2 cellular contexts compared by ENCODE assay signal in genomic region chr12:96502949-96503532, GRCh38.
A peak's percentile ranks its signal among the peaks of the same experiment; 100 is the strongest.
TF ChIP-seq lines count a peak whose summit lies in the region.

No MANE protein-coding gene starts in this region.

TF ChIP-seq in HepG2, 621 proteins besides CTCF, POLR2A, EP300 and RAD21:
- TF ChIP-seq BORCS8-MEF2B (CRISPR knock-in tag; IDR thresholded peaks at IDR 0.05) = no peak
- TF ChIP-seq ZNF256 (CRISPR knock-in tag; conservative IDR thresholded peaks at IDR 0.05) = no peak
- 0 out of 2 replicates have a peak, but pooled peaks have one; percentile 21 for TF ChIP-seq SOX6 (IDR thresholded peaks at IDR 0.05)
- TF ChIP-seq SOX6 (CRISPR knock-in tag; IDR thresholded peaks at IDR 0.05) = no peak
- TF ChIP-seq PRDM10 (CRISPR knock-in tag; IDR thresholded peaks at IDR 0.05; ENCODE audit: low read depth) = no peak
- TF ChIP-seq ZNF619 (CRISPR knock-in tag; IDR thresholded peaks at IDR 0.05) = no peak

TF ChIP-seq in WTC11, 78 proteins besides CTCF, POLR2A, EP300 and RAD21:
- TF ChIP-seq MXD4 (CRISPR knock-in tag; IDR thresholded peaks at IDR 0.05; ENCODE audit: borderline replicate concordance) (no peak), ZNF512 (CRISPR knock-in tag; IDR thresholded peaks at IDR 0.05; ENCODE audit: borderline replicate concordance) (0 out of 2 replicates have a peak, but pooled peaks have one; percentile 79)
